ENCODE assay signal across 9 cellular contexts in the genomic region with DNA sequence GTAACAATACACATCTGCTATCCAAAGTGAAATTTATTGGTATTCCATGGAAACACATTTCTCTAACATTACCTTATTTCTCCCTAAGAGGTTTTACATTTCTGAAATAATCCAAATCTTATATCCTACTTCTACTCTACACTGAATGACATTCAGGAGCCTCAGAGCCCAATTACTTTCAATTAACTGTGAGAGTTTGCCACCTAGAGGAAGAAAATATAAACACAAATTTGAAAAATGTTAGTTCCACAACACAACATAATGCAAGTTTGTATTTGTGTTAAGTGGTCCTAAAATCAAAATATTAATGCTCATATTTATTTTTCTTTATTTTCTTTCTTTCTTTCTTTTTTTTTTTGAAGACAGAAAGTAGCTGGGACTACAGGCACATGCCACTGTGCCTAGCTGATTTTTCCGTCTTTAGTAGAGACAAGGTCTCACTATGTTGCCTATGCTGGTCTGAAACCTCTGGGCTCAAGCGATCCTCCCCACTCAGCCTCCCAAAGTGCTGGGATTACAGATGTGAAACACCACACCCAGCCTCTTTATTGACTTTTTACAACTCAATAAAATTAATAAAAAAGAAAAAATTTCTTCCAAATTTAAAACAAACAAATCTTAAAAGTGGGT. TPM values are rescaled to one million over a fixed set of nuclear protein-coding genes. Genes with fewer than 3 reads are reported as not detected.
A peak's percentile ranks its signal among the peaks of the same experiment; 100 is the strongest.
DNase-seq lines count a peak whose midpoint lies in the region; ATAC-seq, FAIRE-seq and TF ChIP-seq lines count a peak whose summit lies in the region.
"Had no signal": no experiment of that assay in that cellular context is flagged by ENCODE, and none has a peak within 500 bp of the region (broad histone marks: within the 10 kb centered on the region; RNA-seq: fewer than 3 reads in every experiment).

No MANE protein-coding gene starts in this region.

- TF ChIP-seq POLR2A in GM12878 (IDR thresholded peaks at IDR 0.05; ENCODE audit: low read depth, low read length): no peak

- H3K36me3 ChIP-seq in Loucy (ENCODE audit: insufficient read depth, low read length): peaks cover 75% of the 10 kb centered on the region; the same call in 1 of the 2 replicates
- H3K36me3 ChIP-seq in GM12878 (ENCODE audit: control insufficient read depth in 2 of 2, insufficient read depth in 2 of 2, low read length in 1 of 2): peaks cover 0 to 14% of the 10 kb centered on the region in 2 experiments; a peak in 1 of 4 replicates
- H3K36me3 ChIP-seq in left lung: peaks cover 0 to 47% of the 10 kb centered on the region in 2 donors

- H3F3A ChIP-seq in Loucy (ENCODE audit: low read depth): no peaks in the 10 kb centered on the region

- H3K27ac ChIP-seq in GM12878 (ENCODE audit: control insufficient read depth, insufficient read depth): no peak overlapping the region
- no peak overlapping the region for H3K27ac ChIP-seq in left lung

- H3K9me2 ChIP-seq in Loucy (replicated peaks; ENCODE audit: low read depth, low read length): no peaks in the 10 kb centered on the region

- H4K20me1 ChIP-seq in Loucy (ENCODE audit: insufficient read depth, low read length, poor library complexity, severe bottlenecking): peaks cover 8% of the 10 kb centered on the region
- no peaks in the 10 kb centered on the region for H4K20me1 ChIP-seq in GM12878 (ENCODE audit: control insufficient read depth, insufficient read depth)

- TF ChIP-seq CTCF in Loucy (conservative IDR thresholded peaks at IDR 0.05; ENCODE audit: low read length) (peak; percentile 75), GM12878 (IDR thresholded peaks at IDR 0.05 in 2 of 3, conservative IDR thresholded peaks at IDR 0.05 in 1 of 3; ENCODE audit: control insufficient read depth in 2 of 3, extremely low read depth in 1 of 3, insufficient read depth in 1 of 3, low read depth in 3 of 3, low read length in 3 of 3) (peak; percentile 24 to 46 (median 43); a peak in 5 of 6 replicates), left lung (IDR thresholded peaks at IDR 0.05) (peak; percentile 30 to 46)

- no peak overlapping the region for H2AFZ ChIP-seq in Loucy (ENCODE audit: low read length)
- no peak overlapping the region for H2AFZ ChIP-seq in GM12878 (ENCODE audit: control insufficient read depth, low read depth, low read length)

- ATAC-seq in GM12878: peak; percentile 82
- peak; percentile 72 for ATAC-seq in left lung
- ATAC-seq in GM21526 (IDR thresholded peaks at IDR 0.05; ENCODE audit: low FRiP score, unreplicated experiment): no peak
- no peak for ATAC-seq in HG02973 (IDR thresholded peaks at IDR 0.05; ENCODE audit: unreplicated experiment)
- ATAC-seq in HG03097 (IDR thresholded peaks at IDR 0.05; ENCODE audit: low FRiP score, unreplicated experiment): no peak
- ATAC-seq in GM21529 (IDR thresholded peaks at IDR 0.05; ENCODE audit: unreplicated experiment): no peak

- no peaks in the 10 kb centered on the region for H3K9me3 ChIP-seq in Loucy (ENCODE audit: insufficient read depth, low read depth, low read length)
- H3K9me3 ChIP-seq in GM12878 (replicated peaks; ENCODE audit: control insufficient read depth, insufficient read depth, low read length): no peaks in the 10 kb centered on the region
- H3K9me3 ChIP-seq in left lung: no peaks in the 10 kb centered on the region

- H3K27me3 ChIP-seq in Loucy (ENCODE audit: insufficient read depth, low read length, poor library complexity, severe bottlenecking) (no peaks in the 10 kb centered on the region), GM12878 (replicated peaks in 1 of 2; ENCODE audit: control insufficient read depth in 2 of 2, insufficient read depth in 2 of 2, low read length in 1 of 2) (no peaks in the 10 kb centered on the region), left lung (no peaks in the 10 kb centered on the region)

- DNase-seq in GM03348 (ENCODE audit: low spot score) (peak; percentile 50), GM12878 (ENCODE audit: low read depth, low spot score) (no peak), left lung (no peak)

- CTCF ChIA-PET in GM12878 (lab: Yijun Ruan, JAX): interaction anchor here (0.5 to 3.3 kb wide), 6 partner anchors 11 to 789 kb away, joined by 3 to 17 read pairs (median 3); no protein-coding TSS in a partner anchor

- SMC1A ChIA-PET in GM12878 (lab: Charles Lee; ENCODE audit: uncharacterized antibody, unreplicated experiment): interaction anchor here (1.1 to 3.0 kb wide), 5 partner anchors 9 to 239 kb away, joined by 3 to 14 read pairs (median 3); no protein-coding TSS in a partner anchor

- in situ Hi-C loops in GM12878 (cut with MboI): no loop called here

- POLR2A ChIA-PET in GM12878 (lab: Charles Lee): no interaction called here

- TF ChIP-seq EP300 in GM12878 (IDR thresholded peaks at IDR 0.05; ENCODE audit: borderline replicate concordance in 1 of 2, control insufficient read depth in 1 of 2, low read depth in 2 of 2, low read length in 2 of 2): no peak

- H3K4me2 ChIP-seq in Loucy (ENCODE audit: low read depth, low read length, poor library complexity, severe bottlenecking): no peak overlapping the region
- H3K4me2 ChIP-seq in GM12878 (ENCODE audit: control insufficient read depth, insufficient read depth): no peak overlapping the region

- intact Hi-C loops in GM12878 (cut with micrococcal nuclease; ENCODE audit: unreplicated experiment): loop anchor here (2.0 kb wide), 2 partner anchors 115 to 239 kb away; no protein-coding TSS in a partner anchor
- intact Hi-C loops in left lung (cut with DNase I): no loop called here

- H3K4me3 ChIP-seq in Loucy (ENCODE audit: low read length, poor library complexity, severe bottlenecking) (no peak overlapping the region), GM12878 (no peak overlapping the region), left lung (no peak overlapping the region)
- H3K4me3 ChIP-seq: SK-N-MC had no signal

- H3K4me1 ChIP-seq in Loucy (ENCODE audit: insufficient read depth, low read length, poor library complexity, severe bottlenecking) (peaks cover 10% of the 10 kb centered on the region), GM12878 (ENCODE audit: control insufficient read depth, insufficient read depth, low read length) (peaks cover 5% of the 10 kb centered on the region; the same call in 1 of the 2 replicates), left lung (peaks cover 0 to 13% of the 10 kb centered on the region in 2 donors)

- BruUV-seq in GM12878 (replicated peaks; lab: Mats Ljungman, UMichigan): no TSS peak

- peak; percentile 65 for TF ChIP-seq RAD21 in GM12878 (IDR thresholded peaks at IDR 0.05; ENCODE audit: insufficient read depth, low read depth, low read length)

- H3K9ac ChIP-seq in Loucy (ENCODE audit: low read depth, low read length, poor library complexity, severe bottlenecking) (no peak overlapping the region), GM12878 (ENCODE audit: control insufficient read depth, insufficient read depth, low read length) (no peak overlapping the region)

- RAD21 ChIA-PET in GM12878 (lab: Charles Lee; ENCODE audit: unreplicated experiment): interaction anchor here (1.4 to 1.6 kb wide), 2 partner anchors 25 to 239 kb away, joined by 5 to 7 read pairs; no protein-coding TSS in a partner anchor

- 96% methylated on average over 2 of the region's 2 CpGs for WGBS in GM12878 (ENCODE audit: insufficient coverage, insufficient replicate concordance, low lambda C conversion rate, missing lambda C conversion rate)

- H3K79me2 ChIP-seq in Loucy (ENCODE audit: insufficient read depth, low read length) (no peaks in the 10 kb centered on the region), GM12878 (ENCODE audit: control insufficient read depth, insufficient read depth, low read length) (no peaks in the 10 kb centered on the region; the same call in 1 of the 2 replicates)

- peak; percentile 57 for FAIRE-seq in GM12878 (lab: Jason Lieb, UNC)

TF ChIP-seq in GM12878, 131 proteins besides CTCF, POLR2A, EP300 and RAD21 (continues in another document):
- TF ChIP-seq SMC3 (IDR thresholded peaks at IDR 0.05; ENCODE audit: borderline replicate concordance, low read length): peak; percentile 32; the same call in 1 of the 2 replicates
- TF ChIP-seq MTA2 (IDR thresholded peaks at IDR 0.05; ENCODE audit: low read depth): no peak
- TF ChIP-seq GABPA (IDR thresholded peaks at IDR 0.05; ENCODE audit: low read depth): no peak
- TF ChIP-seq, protein P1, sequence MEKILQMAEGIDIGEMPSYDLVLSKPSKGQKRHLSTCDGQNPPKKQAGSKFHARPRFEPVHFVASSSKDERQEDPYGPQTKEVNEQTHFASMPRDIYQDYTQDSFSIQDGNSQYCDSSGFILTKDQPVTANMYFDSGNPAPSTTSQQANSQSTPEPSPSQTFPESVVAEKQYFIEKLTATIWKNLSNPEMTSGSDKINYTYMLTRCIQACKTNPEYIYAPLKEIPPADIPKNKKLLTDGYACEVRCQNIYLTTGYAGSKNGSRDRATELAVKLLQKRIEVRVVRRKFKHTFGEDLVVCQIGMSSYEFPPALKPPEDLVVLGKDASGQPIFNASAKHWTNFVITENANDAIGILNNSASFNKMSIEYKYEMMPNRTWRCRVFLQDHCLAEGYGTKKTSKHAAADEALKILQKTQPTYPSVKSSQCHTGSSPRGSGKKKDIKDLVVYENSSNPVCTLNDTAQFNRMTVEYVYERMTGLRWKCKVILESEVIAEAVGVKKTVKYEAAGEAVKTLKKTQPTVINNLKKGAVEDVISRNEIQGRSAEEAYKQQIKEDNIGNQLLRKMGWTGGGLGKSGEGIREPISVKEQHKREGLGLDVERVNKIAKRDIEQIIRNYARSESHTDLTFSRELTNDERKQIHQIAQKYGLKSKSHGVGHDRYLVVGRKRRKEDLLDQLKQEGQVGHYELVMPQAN (conservative IDR thresholded peaks at IDR 0.05): no peak
- no peak for TF ChIP-seq MXI1 (IDR thresholded peaks at IDR 0.05; ENCODE audit: low read depth, low read length)

RNA-seq across cellular contexts. Expression of a gene that starts 46.0 kb away (rescaled TPM):
- total RNA-seq in GM12878 (2013; cell fraction: nucleolus; rRNA removed): 142 and 161 TPM in 2 replicates
- 30.3 and 35.9 TPM in 2 replicates for total RNA-seq in GM12878 (2014; rRNA removed)
- 40.1 and 41.3 TPM in 2 replicates for total RNA-seq in GM12878 (2014; rRNA removed; fragmentation: Illumina TruSeq; extraction: Trizol)
- total RNA-seq in GM12878 (2021): 37.7 and 48.9 TPM in 2 replicates
- 12.0 TPM for polyA plus RNA-seq in GM12878 (2011; ENCODE audit: low read depth)
- 40.8 and 79.5 TPM in 2 replicates for polyA plus RNA-seq in GM12878 (2011; rRNA removed)
- 9.7 and 13.3 TPM in 2 replicates for polyA plus RNA-seq in GM12878 (2011; cell fraction: cytosol; rRNA removed)
- polyA plus RNA-seq in GM12878 (2011; cell fraction: nucleus; rRNA removed): 16.8 and 17.1 TPM in 2 replicates
- 17.4 and 29.0 TPM in 2 replicates for polyA plus RNA-seq in GM12878 (2012)
- polyA plus RNA-seq in GM12878 (2014; fragmentation: Illumina TruSeq; extraction: Trizol): 43.3 and 56.8 TPM in 2 replicates
- polyA plus RNA-seq in GM12878 (2014; fragmentation: Nextera tagmentation; extraction: Ambion mirVana): 10 to 100 TPM; 33.6 to 35.0 TPM
- 20.5 and 24.7 TPM in 2 replicates for polyA plus RNA-seq in GM12878 (2014; rRNA removed)
- 10 to 100 TPM; 58.0 to 59.3 TPM for polyA plus RNA-seq in GM12878 (2016; fragmentation: Nextera tagmentation; extraction: Ambion mirVana)
- 16.3 and 27.9 TPM in 2 replicates for polyA minus RNA-seq in GM12878 (2011; rRNA and poly(A)+ RNA removed)
- 12.7 and 13.1 TPM in 2 replicates for polyA minus RNA-seq in GM12878 (2011; cell fraction: cytosol; rRNA and poly(A)+ RNA removed)
- 16.0 and 24.2 TPM in 2 replicates for polyA minus RNA-seq in GM12878 (2011; cell fraction: nucleus; rRNA and poly(A)+ RNA removed)
- 10 to 100 TPM; 49.2 to 49.7 TPM for total RNA-seq in left lung

Comparison
In these comparisons a context has a peak if more than half of its experiments do, and no peak if none do; other contexts are left out.
1. ATAC-seq: peak in GM12878 (single experiment) and left lung (single experiment); none in GM21526 (single experiment), HG02973 (single experiment), HG03097 (single experiment) and GM21529 (single experiment).
2. Peak in every context shown above with its lines, with median percentiles within 50 percentile points of each other: CTCF ChIP-seq.